In the genomic region with DNA sequence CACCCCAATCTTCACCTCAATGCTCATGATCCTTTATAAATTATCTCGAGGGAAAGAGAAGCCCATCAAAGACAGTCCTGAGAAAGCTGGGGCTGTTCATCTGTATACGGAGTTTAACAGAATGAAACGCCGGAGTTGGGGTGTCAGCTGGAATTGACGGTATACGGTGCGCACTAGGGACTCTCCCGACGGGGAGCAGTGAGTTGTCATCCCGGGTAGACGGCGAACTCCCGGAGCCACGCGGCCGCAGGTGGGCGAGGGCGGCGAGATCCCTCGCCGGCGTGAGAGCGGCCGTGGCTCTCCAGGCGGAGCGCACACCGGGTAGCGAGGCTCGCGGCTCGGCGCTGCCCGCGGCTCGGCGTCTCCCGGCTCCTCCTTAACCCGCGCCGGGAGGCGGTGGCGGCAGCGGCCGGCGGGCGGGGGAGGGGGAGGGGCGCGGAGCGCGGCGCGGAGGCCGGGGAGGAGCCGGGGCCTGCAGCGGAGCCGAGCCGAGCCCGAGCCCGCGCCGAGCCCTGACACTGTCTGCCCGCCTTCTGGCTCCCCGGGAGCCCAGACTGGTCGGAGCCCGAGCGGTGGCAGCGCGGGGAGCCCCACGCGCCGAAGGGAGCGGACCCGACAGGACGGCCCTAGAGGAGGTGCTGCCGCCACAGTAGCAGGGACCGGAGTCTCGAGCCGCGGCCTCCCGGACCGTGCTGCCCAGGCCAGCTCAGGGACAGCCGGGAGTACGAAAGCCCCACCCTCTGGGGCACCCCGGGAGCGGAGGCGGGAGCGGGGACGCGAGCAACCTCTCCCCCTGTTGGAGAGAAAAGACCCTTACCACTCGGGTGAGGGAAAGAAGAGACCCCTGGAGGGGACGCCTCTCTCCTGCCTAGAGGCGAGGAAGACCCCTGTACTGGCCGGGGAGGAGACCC, we compare ENCODE assay signal across 8 cellular contexts. TPM values are rescaled to one million over a fixed set of nuclear protein-coding genes. Genes with fewer than 3 reads are reported as not detected.
DNase-seq lines count a peak whose midpoint lies in the region; ATAC-seq and TF ChIP-seq lines count a peak whose summit lies in the region.

FOXJ2 (plus strand) TSS at position 475 of the 911 bp plus-strand sequence. CDS start 7,117 bp downstream, outside the sequence.

- WGBS in stomach, 5 donors: 0 to 1% (median 0%) methylated on average over 17 to 91 of the region's 93 CpGs

- peak; percentile 71 for ATAC-seq in GM19452 (IDR thresholded peaks at IDR 0.05; ENCODE audit: unreplicated experiment)

- H3K4me3 ChIP-seq in HL-60 (replicated peaks; ENCODE audit: insufficient read depth, low read length): peak within 1 kb of the TSS; percentile 70
- peak within 1 kb of the TSS; percentile 90 for H3K4me3 ChIP-seq in fibroblast of the aortic adventitia (ENCODE audit: low read depth, low read length)
- peak within 1 kb of the TSS; percentile 70 to 95 (median 78) for H3K4me3 ChIP-seq in stomach

- peak; percentile 75 for DNase-seq in COLO668 (lab: John Stamatoyannopoulos, UW; ENCODE audit: unreplicated experiment)
- DNase-seq in HL-60 (ENCODE audit: low read depth in 1 of 2, low spot score in 1 of 2): peak in 1 of 2 experiments; percentile 53
- DNase-seq in RKO (ENCODE audit: low spot score): peak; percentile 66
- DNase-seq in activated T-helper 9 cell treated with anti-CD3 and anti-CD28 coated beads, Interleukin-2, amount 50 U/mL, for 16 hours (ENCODE audit: low read depth): peak; percentile 74
- peak; percentile 59 for DNase-seq in fibroblast of the aortic adventitia (ENCODE audit: low read depth)
- DNase-seq in nephron progenitor cell: peak; percentile 84
- peak; percentile 86 for DNase-seq in stomach

- H3K27me3 Mint-ChIP-seq in nephron progenitor cell (ENCODE audit: low read depth, poor library complexity): peaks cover 8% of the 10 kb centered on the region

- peak within 1 kb of the TSS; percentile 88 for H3K27ac Mint-ChIP-seq in nephron progenitor cell

- peaks cover 56% of the 10 kb centered on the region for H3K4me1 Mint-ChIP-seq in nephron progenitor cell

- peak within 1 kb of the TSS; percentile 90 for H3K4me3 Mint-ChIP-seq in nephron progenitor cell

- H3K27ac ChIP-seq in HL-60 (replicated peaks) (peak within 1 kb of the TSS; percentile 66), stomach (peak within 1 kb of the TSS; percentile 94 to 98 (median 98))

- intact Hi-C loops in stomach (cut with DNase I; ENCODE audit: low total_unique reads): no loop called here

- no peaks in the 10 kb centered on the region for H3K27me3 ChIP-seq in HL-60 (ENCODE audit: insufficient read depth, poor library complexity, severe bottlenecking)
- no peaks in the 10 kb centered on the region for H3K27me3 ChIP-seq in stomach

- peaks cover 6% of the 10 kb centered on the region for H3K36me3 Mint-ChIP-seq in nephron progenitor cell (ENCODE audit: low read depth)

- TF ChIP-seq CTCF in HL-60 (IDR thresholded peaks at IDR 0.05; ENCODE audit: insufficient read depth, low read length) (no peak), fibroblast of the aortic adventitia (IDR thresholded peaks at IDR 0.05; ENCODE audit: insufficient read depth, low read length) (no peak), nephron progenitor cell (IDR thresholded peaks at IDR 0.05) (peak; percentile 5), stomach (IDR thresholded peaks at IDR 0.05) (no peak)

- peaks cover 41 to 52% (median 50%) of the 10 kb centered on the region in 4 donors for H3K4me1 ChIP-seq in stomach

- TF ChIP-seq EP300 in stomach (IDR thresholded peaks at IDR 0.05): no peak

- no peaks in the 10 kb centered on the region for H3K36me3 ChIP-seq in stomach

- TF ChIP-seq POLR2A in stomach (IDR thresholded peaks at IDR 0.05): no peak

- no peaks in the 10 kb centered on the region for H3K9me3 ChIP-seq in stomach

- no peaks in the 10 kb centered on the region for H3K9me3 Mint-ChIP-seq in nephron progenitor cell

RNA-seq across cellular contexts. Expression of gene FOXJ2, which starts in this region (rescaled TPM):
- total RNA-seq in fibroblast of the aortic adventitia (ENCODE audit: low replicate concordance): 7.8 and 13.8 TPM in 2 replicates
- 10 to 100 TPM; 14.5 to 25.2 (median 18.1) TPM for total RNA-seq in stomach
- polyA plus RNA-seq in stomach: 1 to 10 TPM; 4.5 to 5.5 (median 4.7) TPM
